Comparison of ENCODE assay signal across 13 cellular contexts in genomic region chr1:115545096-115545720, GRCh38.
DNase-seq lines count a peak whose midpoint lies in the region; ATAC-seq and TF ChIP-seq lines count a peak whose summit lies in the region.
"Had no signal": no experiment of that assay in that cellular context is flagged by ENCODE, and none has a peak within 500 bp of the region (broad histone marks: within the 10 kb centered on the region; RNA-seq: fewer than 3 reads in every experiment).

No MANE protein-coding gene starts in this region.

- H3K36me3 ChIP-seq in heart right ventricle (no peaks in the 10 kb centered on the region), uterus (no peaks in the 10 kb centered on the region)

- peak overlapping the region in 3 of 10 donors; percentile 7 to 23 (median 23) for H3K27ac ChIP-seq in heart right ventricle
- peak overlapping the region; percentile 49 to 64 for H3K27ac ChIP-seq in uterus

- H3K27me3 ChIP-seq in heart right ventricle (no peaks in the 10 kb centered on the region), uterus (no peaks in the 10 kb centered on the region)

- 67 to 75% methylated on average over 15 of the region's 15 CpGs for whole genome bisulfite sequencing in heart right ventricle, 2 donors

- no peak for TF ChIP-seq POLR2A in uterus (IDR thresholded peaks at IDR 0.05)

- H3K27me3 Mint-ChIP-seq in WTC11 (ENCODE audit: low read depth), result no peaks in the 10 kb centered on the region
- peaks cover 6% of the 10 kb centered on the region for H3K27me3 Mint-ChIP-seq in activated T-cell treated with anti-CD3 and anti-CD28 coated beads, Interleukin-2, amount 50 U/mL, for 72 hours (ENCODE audit: low read depth)

- H3K9me3 ChIP-seq in heart right ventricle, result no peaks in the 10 kb centered on the region
- H3K9me3 ChIP-seq in uterus, result no peaks in the 10 kb centered on the region

- H3K4me3 ChIP-seq in heart right ventricle, result no peak overlapping the region
- no peak overlapping the region for H3K4me3 ChIP-seq in uterus

- peaks cover 17% of the 10 kb centered on the region for H3K4me1 Mint-ChIP-seq in WTC11
- H3K4me1 Mint-ChIP-seq in activated T-cell treated with anti-CD3 and anti-CD28 coated beads, Interleukin-2, amount 50 U/mL, for 72 hours (ENCODE audit: low read depth), result peaks cover 11% of the 10 kb centered on the region

- intact Hi-C loops in left ventricle myocardium superior (cut with micrococcal nuclease) (no loop called here), heart right ventricle (cut with DNase I) (loop anchor here in 3 of 10 donors (5.0 to 10.0 kb wide), 2 partner anchors 50 to 52 kb away; no protein-coding TSS in a partner anchor), uterus (cut with DNase I; ENCODE audit: low total_unique reads) (no loop called here)

- POLR2A ChIA-PET in WTC11 (lab: Charles Lee), result no interaction called here

- H3K36me3 Mint-ChIP-seq in WTC11, result no peaks in the 10 kb centered on the region
- H3K36me3 Mint-ChIP-seq in activated T-cell treated with anti-CD3 and anti-CD28 coated beads, Interleukin-2, amount 50 U/mL, for 72 hours (ENCODE audit: insufficient read depth in 2 of 2), result no peaks in the 10 kb centered on the region

- ATAC-seq in left ventricle myocardium superior, result peak; percentile 16
- no peak for ATAC-seq in heart right ventricle
- ATAC-seq in WTC11, result no peak
- ATAC-seq in GM21367 (IDR thresholded peaks at IDR 0.05; ENCODE audit: unreplicated experiment), result no peak
- no peak for ATAC-seq in activated T-cell treated with anti-CD3 and anti-CD28 coated beads, Interleukin-2, amount 50 U/mL, for 72 hours (replicated peaks in 1 of 2)

- no peak overlapping the region for H3K4me3 Mint-ChIP-seq in WTC11
- no peak overlapping the region for H3K4me3 Mint-ChIP-seq in activated T-cell treated with anti-CD3 and anti-CD28 coated beads, Interleukin-2, amount 50 U/mL, for 72 hours

- H3K9me3 Mint-ChIP-seq in WTC11, result 0 out of 2 replicates have a peak, but pooled peaks cover 3% of the 10 kb centered on the region
- H3K9me3 Mint-ChIP-seq in activated T-cell treated with anti-CD3 and anti-CD28 coated beads, Interleukin-2, amount 50 U/mL, for 72 hours, result no peaks in the 10 kb centered on the region

- CTCF ChIA-PET in WTC11 (lab: Charles Lee), result interaction anchor here (1.1 to 1.2 kb wide), 2 partner anchors 50 to 492 kb away, joined by 3 read pairs; no protein-coding TSS in a partner anchor

- H3K27ac Mint-ChIP-seq in WTC11, result peak overlapping the region; percentile 82
- H3K27ac Mint-ChIP-seq in activated T-cell treated with anti-CD3 and anti-CD28 coated beads, Interleukin-2, amount 50 U/mL, for 72 hours, result no peak overlapping the region

- H3K4me1 ChIP-seq in heart right ventricle, result peaks cover 0 to 19% (median 10%) of the 10 kb centered on the region in 9 donors
- peaks cover 0 to 3% of the 10 kb centered on the region in 2 donors for H3K4me1 ChIP-seq in uterus

- TF ChIP-seq CTCF in heart right ventricle (IDR thresholded peaks at IDR 0.05) (no peak), WTC11 (IDR thresholded peaks at IDR 0.05) (no peak), uterus (IDR thresholded peaks at IDR 0.05) (no peak)

- no peak for DNase-seq in left ventricle myocardium superior
- DNase-seq in heart right ventricle, result no peak
- no peak for DNase-seq in WTC11 (ENCODE audit: low spot score)
- DNase-seq in kidney tubule cell (ENCODE audit: low spot score), result peak; percentile 39
- DNase-seq in uterus, result no peak
- no peak for DNase-seq in DMS53 (lab: John Stamatoyannopoulos, UW)
- DNase-seq in activated T-cell treated with anti-CD3 and anti-CD28 coated beads, Interleukin-2, amount 50 U/mL, for 72 hours, result no peak
- DNase-seq: activated naive CD4-positive, alpha-beta T cell treated with Interleukin-2 at 50 U/mL for 16 hours; central memory CD4-positive, alpha-beta T cell; NCI-H187; NCI-H526 treated with DMSO at 0.1 percent for 48 hours; SIG-M5 had no signal

TF ChIP-seq in WTC11, 78 proteins besides CTCF, POLR2A, EP300 and RAD21:
- no peak for TF ChIP-seq E2F1 (CRISPR knock-in tag; IDR thresholded peaks at IDR 0.05)
- TF ChIP-seq GABPB1 (CRISPR knock-in tag; IDR thresholded peaks at IDR 0.05), result no peak
- no peak for TF ChIP-seq ZNF671 (CRISPR knock-in tag; IDR thresholded peaks at IDR 0.05)
- TF ChIP-seq ZNF263 (CRISPR knock-in tag; IDR thresholded peaks at IDR 0.05; ENCODE audit: low read depth), result no peak
- TF ChIP-seq ZNF423 (CRISPR knock-in tag; IDR thresholded peaks at IDR 0.05), result no peak
- no peak for TF ChIP-seq NR1H2 (CRISPR knock-in tag; IDR thresholded peaks at IDR 0.05)
